Comparison of ENCODE assay signal across 18 cellular contexts in the genomic region with DNA sequence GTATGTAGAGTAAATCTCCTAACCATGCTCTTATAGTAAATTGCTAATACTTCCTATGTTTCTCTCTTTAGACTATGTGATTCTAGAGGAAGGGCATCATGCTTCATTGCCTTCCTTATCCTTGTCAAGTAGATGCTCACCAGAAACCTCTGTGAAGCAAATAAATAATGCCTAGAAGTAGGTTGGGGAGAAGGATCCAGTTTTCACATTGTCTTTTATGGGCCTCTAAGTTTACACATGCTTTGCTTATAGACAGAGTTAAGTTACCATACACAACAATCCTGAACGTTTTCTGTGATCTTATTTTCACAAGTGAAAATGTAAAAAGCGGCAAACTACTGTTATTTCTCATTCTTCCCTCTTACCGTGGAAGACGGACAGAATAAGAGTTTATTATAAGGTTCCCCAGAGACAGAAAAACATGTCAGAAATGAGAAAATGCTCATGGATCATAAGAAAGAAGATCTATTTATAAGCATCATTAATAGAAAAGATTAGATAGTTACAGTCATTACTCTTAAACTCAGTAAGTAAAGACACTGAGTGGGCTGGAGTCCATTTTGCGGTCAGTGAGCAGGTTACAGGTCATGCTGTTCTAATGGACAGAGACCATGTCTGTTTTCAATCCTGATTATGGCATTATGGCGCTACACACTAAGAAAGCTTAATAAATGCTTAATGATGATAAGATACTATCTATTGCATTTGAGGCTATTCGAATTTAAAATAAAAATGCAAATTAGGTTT.
DNase-seq lines count a peak whose midpoint lies in the region; ATAC-seq and TF ChIP-seq lines count a peak whose summit lies in the region.
"Had no signal": no experiment of that assay in that cellular context is flagged by ENCODE, and none has a peak within 500 bp of the region (broad histone marks: within the 10 kb centered on the region; RNA-seq: fewer than 3 reads in every experiment).

No MANE protein-coding gene starts in this region.

- no peak for DNase-seq in SK-N-SH
- peak; percentile 29 for DNase-seq in fibroblast of villous mesenchyme (ENCODE audit: low read depth)
- no peak for DNase-seq in smooth muscle cell (lab: John Stamatoyannopoulos, UW; ENCODE audit: unreplicated experiment)
- DNase-seq in middle frontal gyrus (ENCODE audit: extremely low spot score, low spot score): no peak
- no peak for DNase-seq in NOMO-1 (lab: John Stamatoyannopoulos, UW; ENCODE audit: unreplicated experiment in 2 of 2)
- DNase-seq: AML-193; Caco-2; CD4-positive, alpha-beta T cell; DMS153; DMS79; GDM1; GM23248; HCEC 1CT had no signal

- POLR2A ChIA-PET in SK-N-SH (lab: Yijun Ruan, JAX): no interaction called here

- peak; percentile 54 for ATAC-seq in SK-N-SH treated with all-trans-retinoic acid at 6 μM for 48 hours
- ATAC-seq: A549 had no signal

- H3K9ac ChIP-seq in SK-N-SH: no peak overlapping the region
- H3K9ac ChIP-seq in smooth muscle cell (ENCODE audit: low read depth): no peak overlapping the region
- H3K9ac ChIP-seq: GM23248 had no signal

- TF ChIP-seq CTCF in SK-N-SH (IDR thresholded peaks at IDR 0.05) (no peak), fibroblast of villous mesenchyme (IDR thresholded peaks at IDR 0.05; ENCODE audit: insufficient read depth, low read depth, low read length) (no peak), nephron (IDR thresholded peaks at IDR 0.05; ENCODE audit: unreplicated experiment in 3 of 3) (no peak), smooth muscle cell (IDR thresholded peaks at IDR 0.05; ENCODE audit: borderline replicate concordance, insufficient read depth, poor library complexity, severe bottlenecking) (no peak)

- 80% methylated on average over 7 of the region's 7 CpGs for WGBS in SK-N-SH (ENCODE audit: low lambda C conversion rate)
- WGBS in smooth muscle cell (ENCODE audit: low lambda C conversion rate): 95% methylated on average over 7 of the region's 7 CpGs

- TF ChIP-seq EP300 in SK-N-SH (IDR thresholded peaks at IDR 0.05; ENCODE audit: borderline replicate concordance in 1 of 2, low read depth in 1 of 2, low read length in 1 of 2): no peak

- H3K36me3 Mint-ChIP-seq in nephron (ENCODE audit: low read depth): no peaks in the 10 kb centered on the region

- H3K4me3 ChIP-seq in SK-N-SH (ENCODE audit: low read depth in 2 of 2, low read length in 1 of 2): no peak overlapping the region
- H3K4me3 ChIP-seq in fibroblast of villous mesenchyme (ENCODE audit: low read depth, low read length): no peak overlapping the region
- no peak overlapping the region for H3K4me3 ChIP-seq in smooth muscle cell
- H3K4me3 ChIP-seq: A549, GM23248 had no signal

- H3K4me2 ChIP-seq in SK-N-SH (no peak overlapping the region), smooth muscle cell (no peak overlapping the region)
- H3K4me2 ChIP-seq: A549 had no signal

- CTCF ChIA-PET in SK-N-SH (lab: Yijun Ruan, JAX): interaction anchor here (0.6 kb wide), 1 partner anchor 61 kb away, joined by 3 read pairs; no protein-coding TSS in a partner anchor

- no peaks in the 10 kb centered on the region for H3K9me2 ChIP-seq in SK-N-SH

- H3K9me3 ChIP-seq in SK-N-SH: no peaks in the 10 kb centered on the region
- H3K9me3 ChIP-seq in smooth muscle cell (replicated peaks; ENCODE audit: low read depth): no peaks in the 10 kb centered on the region
- H3K9me3 ChIP-seq: A549, Caco-2 had no signal

- H3K4me3 Mint-ChIP-seq in nephron: no peak overlapping the region
- H3K4me3 Mint-ChIP-seq: CD4-positive, alpha-beta T cell had no signal

- H4K20me1 ChIP-seq in SK-N-SH (ENCODE audit: insufficient read depth) (no peaks in the 10 kb centered on the region), smooth muscle cell (ENCODE audit: low read depth) (no peaks in the 10 kb centered on the region)

- no peaks in the 10 kb centered on the region for H3K9me3 Mint-ChIP-seq in nephron
- H3K9me3 Mint-ChIP-seq: CD4-positive, alpha-beta T cell had no signal

- no peak overlapping the region for H2AFZ ChIP-seq in SK-N-SH (ENCODE audit: low read depth)
- no peak overlapping the region for H2AFZ ChIP-seq in smooth muscle cell (ENCODE audit: low read depth)
- H2AFZ ChIP-seq: GM23248 had no signal

- H3K4me1 Mint-ChIP-seq in nephron: peaks cover 15% of the 10 kb centered on the region

- H3K27me3 ChIP-seq in SK-N-SH (ENCODE audit: insufficient read depth) (no peaks in the 10 kb centered on the region), smooth muscle cell (ENCODE audit: low read depth) (no peaks in the 10 kb centered on the region)

- no peaks in the 10 kb centered on the region for H3K36me3 ChIP-seq in SK-N-SH (replicated peaks in 1 of 2; ENCODE audit: control insufficient read depth in 1 of 2, insufficient read depth in 2 of 2, low read length in 1 of 2)
- no peaks in the 10 kb centered on the region for H3K36me3 ChIP-seq in smooth muscle cell (ENCODE audit: low read depth)

- H3K79me2 ChIP-seq in SK-N-SH (ENCODE audit: insufficient read depth) (no peaks in the 10 kb centered on the region), smooth muscle cell (ENCODE audit: low read depth) (no peaks in the 10 kb centered on the region)

- peak overlapping the region in 2 of 3 experiments; percentile 14 to 22 for H3K27ac Mint-ChIP-seq in nephron
- H3K27ac Mint-ChIP-seq: CD4-positive, alpha-beta T cell had no signal

- TF ChIP-seq RAD21 in SK-N-SH (IDR thresholded peaks at IDR 0.05; ENCODE audit: low read length): no peak

- H3K4me1 ChIP-seq in SK-N-SH (ENCODE audit: control insufficient read depth in 1 of 2, insufficient read depth in 2 of 2, low read depth in 1 of 2, low read length in 1 of 2): peaks cover 0 to 4% of the 10 kb centered on the region in 2 experiments; a peak in 1 of 4 replicates
- peaks cover 9% of the 10 kb centered on the region for H3K4me1 ChIP-seq in smooth muscle cell (ENCODE audit: low read depth)
- H3K4me1 ChIP-seq: Caco-2 had no signal

- H3K27ac ChIP-seq in SK-N-SH (ENCODE audit: low read depth in 2 of 2, low read length in 1 of 2) (no peak overlapping the region), smooth muscle cell (ENCODE audit: low read depth) (no peak overlapping the region)
- H3K27ac ChIP-seq: 22Rv1, A549, C4-2B, GM23248 had no signal

- no peaks in the 10 kb centered on the region for H3K27me3 Mint-ChIP-seq in nephron (ENCODE audit: low read depth)
- H3K27me3 Mint-ChIP-seq: CD4-positive, alpha-beta T cell had no signal

- H3F3A ChIP-seq in SK-N-SH (replicated peaks; ENCODE audit: insufficient read depth): peaks cover 7% of the 10 kb centered on the region
- no peaks in the 10 kb centered on the region for H3F3A ChIP-seq in smooth muscle cell (ENCODE audit: low read depth)

TF ChIP-seq in SK-N-SH treated with all-trans-retinoic acid at 6 μM for 48 hours, 23 proteins besides CTCF, POLR2A, EP300 and RAD21 (continues in another document):
- TF ChIP-seq CSDC2 (CRISPR knock-in tag; IDR thresholded peaks at IDR 0.05) (no peak), PPARA (CRISPR knock-in tag; IDR thresholded peaks at IDR 0.05; ENCODE audit: borderline replicate concordance) (no peak), ZC3H10 (CRISPR knock-in tag; IDR thresholded peaks at IDR 0.05) (peak; percentile 33; the same call in 1 of the 2 replicates), ZFP3 (CRISPR knock-in tag; IDR thresholded peaks at IDR 0.05) (peak; percentile 41; the same call in 1 of the 2 replicates), SNAI2 (CRISPR knock-in tag; IDR thresholded peaks at IDR 0.05) (no peak), CSRNP3 (CRISPR knock-in tag; IDR thresholded peaks at IDR 0.05) (no peak), ARNTL (CRISPR knock-in tag; IDR thresholded peaks at IDR 0.05; ENCODE audit: borderline replicate concordance, low read depth) (no peak), BACH2 (CRISPR knock-in tag; IDR thresholded peaks at IDR 0.05; ENCODE audit: borderline replicate concordance) (no peak)

TF ChIP-seq in SK-N-SH, 30 proteins besides CTCF, POLR2A, EP300 and RAD21 (continues in another document):
- TF ChIP-seq SMC3 (IDR thresholded peaks at IDR 0.05; ENCODE audit: low read depth, low read length) (no peak), GATA2 (CRISPR knock-in tag; IDR thresholded peaks at IDR 0.05) (no peak), NFIC (IDR thresholded peaks at IDR 0.05; ENCODE audit: borderline replicate concordance) (no peak), CHD2 (IDR thresholded peaks at IDR 0.05; ENCODE audit: low read length, partially characterized antibody) (no peak), GABPA (IDR thresholded peaks at IDR 0.05; ENCODE audit: low read depth) (no peak), RFX5 (IDR thresholded peaks at IDR 0.05; ENCODE audit: low read length) (no peak)
- TF ChIP-seq, protein P1, sequence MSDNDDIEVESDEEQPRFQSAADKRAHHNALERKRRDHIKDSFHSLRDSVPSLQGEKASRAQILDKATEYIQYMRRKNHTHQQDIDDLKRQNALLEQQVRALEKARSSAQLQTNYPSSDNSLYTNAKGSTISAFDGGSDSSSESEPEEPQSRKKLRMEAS (IDR thresholded peaks at IDR 0.05; ENCODE audit: low read depth): no peak
- TF ChIP-seq, protein P2, sequence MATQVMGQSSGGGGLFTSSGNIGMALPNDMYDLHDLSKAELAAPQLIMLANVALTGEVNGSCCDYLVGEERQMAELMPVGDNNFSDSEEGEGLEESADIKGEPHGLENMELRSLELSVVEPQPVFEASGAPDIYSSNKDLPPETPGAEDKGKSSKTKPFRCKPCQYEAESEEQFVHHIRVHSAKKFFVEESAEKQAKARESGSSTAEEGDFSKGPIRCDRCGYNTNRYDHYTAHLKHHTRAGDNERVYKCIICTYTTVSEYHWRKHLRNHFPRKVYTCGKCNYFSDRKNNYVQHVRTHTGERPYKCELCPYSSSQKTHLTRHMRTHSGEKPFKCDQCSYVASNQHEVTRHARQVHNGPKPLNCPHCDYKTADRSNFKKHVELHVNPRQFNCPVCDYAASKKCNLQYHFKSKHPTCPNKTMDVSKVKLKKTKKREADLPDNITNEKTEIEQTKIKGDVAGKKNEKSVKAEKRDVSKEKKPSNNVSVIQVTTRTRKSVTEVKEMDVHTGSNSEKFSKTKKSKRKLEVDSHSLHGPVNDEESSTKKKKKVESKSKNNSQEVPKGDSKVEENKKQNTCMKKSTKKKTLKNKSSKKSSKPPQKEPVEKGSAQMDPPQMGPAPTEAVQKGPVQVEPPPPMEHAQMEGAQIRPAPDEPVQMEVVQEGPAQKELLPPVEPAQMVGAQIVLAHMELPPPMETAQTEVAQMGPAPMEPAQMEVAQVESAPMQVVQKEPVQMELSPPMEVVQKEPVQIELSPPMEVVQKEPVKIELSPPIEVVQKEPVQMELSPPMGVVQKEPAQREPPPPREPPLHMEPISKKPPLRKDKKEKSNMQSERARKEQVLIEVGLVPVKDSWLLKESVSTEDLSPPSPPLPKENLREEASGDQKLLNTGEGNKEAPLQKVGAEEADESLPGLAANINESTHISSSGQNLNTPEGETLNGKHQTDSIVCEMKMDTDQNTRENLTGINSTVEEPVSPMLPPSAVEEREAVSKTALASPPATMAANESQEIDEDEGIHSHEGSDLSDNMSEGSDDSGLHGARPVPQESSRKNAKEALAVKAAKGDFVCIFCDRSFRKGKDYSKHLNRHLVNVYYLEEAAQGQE (IDR thresholded peaks at IDR 0.05; ENCODE audit: low read depth, low read length): no peak
